ENCODE assay signal across 24 cellular contexts in genomic region chr21:34514576-34515135, GRCh38. TPM values are rescaled to one million over a fixed set of nuclear protein-coding genes. Genes with fewer than 3 reads are reported as not detected.
"Had no signal": no experiment of that assay in that cellular context is flagged by ENCODE, and none has a peak within 500 bp of the region (broad histone marks: within the 10 kb centered on the region; RNA-seq: fewer than 3 reads in every experiment).

No MANE protein-coding gene starts in this region.

- H3K9me3 Mint-ChIP-seq: activated CD4-positive, alpha-beta memory T cell treated with anti-CD3 and anti-CD28 coated beads for 36 hours; activated CD4-positive, alpha-beta T cell treated with anti-CD3 and anti-CD28 coated beads, Interleukin-2, amount 10 ng/mL, durations not matched to agents 24 days and 14 days; activated naive CD4-positive, alpha-beta T cell treated with anti-CD3 and anti-CD28 coated beads for 36 hours; activated naive CD8-positive, alpha-beta T cell treated with anti-CD3 and anti-CD28 coated beads for 36 hours; activated T-helper 1 cell treated with anti-CD3 and anti-CD28 coated beads, Interleukin-12 subunit alpha, Interleukin-12 subunit beta, Interleukin-2, Interleukin-4 antibody, amounts not matched to agents 30 ng/mL and 10 ng/mL and 1 ng/mL, durations not matched to agents 14 hours and 24 hours and 36 hours; nephron had no signal

- H3K4me3 Mint-ChIP-seq: activated CD4-positive, alpha-beta memory T cell treated with anti-CD3 and anti-CD28 coated beads for 36 hours; activated CD4-positive, alpha-beta T cell treated with anti-CD3 and anti-CD28 coated beads, Interleukin-2, amount 10 ng/mL, durations not matched to agents 24 days and 14 days; activated naive CD4-positive, alpha-beta T cell treated with anti-CD3 and anti-CD28 coated beads for 36 hours; activated naive CD8-positive, alpha-beta T cell treated with anti-CD3 and anti-CD28 coated beads for 36 hours; activated T-helper 1 cell treated with anti-CD3 and anti-CD28 coated beads, Interleukin-12 subunit alpha, Interleukin-12 subunit beta, Interleukin-2, Interleukin-4 antibody, amounts not matched to agents 30 ng/mL and 10 ng/mL and 1 ng/mL, durations not matched to agents 14 hours and 24 hours and 36 hours; nephron had no signal

- ATAC-seq: esophagus mucosa, heart right ventricle, left ventricle myocardium superior, pancreas, psoas muscle, right cardiac atrium had no signal

- DNase-seq: activated CD4-positive, alpha-beta memory T cell treated with anti-CD3 and anti-CD28 coated beads for 36 hours; activated CD4-positive, alpha-beta T cell treated with anti-CD3 and anti-CD28 coated beads, Interleukin-2, amount 10 ng/mL, durations not matched to agents 24 days and 14 days; activated CD4-positive, CD25-positive, alpha-beta regulatory T cell treated with anti-CD3 and anti-CD28 coated beads, Interleukin-2, amount 50 U/mL, for 72 hours; activated CD8-positive, alpha-beta memory T cell treated with anti-CD3 and anti-CD28 coated beads, Interleukin-2, amount 50 U/mL, for 4 hours; activated effector memory CD4-positive, alpha-beta T cell treated with anti-CD3 and anti-CD28 coated beads, Interleukin-2, amount 50 U/mL, for 16 hours; activated naive CD4-positive, alpha-beta T cell treated with anti-CD3 and anti-CD28 coated beads for 36 hours; activated naive CD8-positive, alpha-beta T cell treated with anti-CD3 and anti-CD28 coated beads for 36 hours; activated T-cell treated with anti-CD3 and anti-CD28 coated beads, Interleukin-2, amount 50 U/mL, for 1 hour; adrenal gland; central memory CD4-positive, alpha-beta T cell; foreskin fibroblast; heart right ventricle; kidney glomerular epithelial cell; left ventricle myocardium superior; pancreas; psoas muscle; right cardiac atrium; stimulated activated naive CD4-positive, alpha-beta T cell treated with Interleukin-2 at 50 U/mL for 16 hours; T-helper 9 cell; transverse colon; uterus had no signal

- H3K4me1 Mint-ChIP-seq: nephron had no signal

- H3K4me1 ChIP-seq: pancreas, psoas muscle, uterus had no signal

- H3K4me3 ChIP-seq: adrenal gland, heart right ventricle, pancreas, psoas muscle, transverse colon, uterus had no signal

- H3K36me3 ChIP-seq: uterus had no signal

- H3K27me3 ChIP-seq: adrenal gland, heart right ventricle, pancreas, transverse colon, uterus had no signal

- H3K27ac ChIP-seq: adrenal gland, pancreas, psoas muscle, transverse colon, uterus had no signal

- H3K9me3 ChIP-seq: adrenal gland, heart right ventricle, pancreas, psoas muscle, transverse colon, uterus had no signal

- H3K27ac Mint-ChIP-seq: activated CD4-positive, alpha-beta memory T cell treated with anti-CD3 and anti-CD28 coated beads for 36 hours; activated CD4-positive, alpha-beta T cell treated with anti-CD3 and anti-CD28 coated beads, Interleukin-2, amount 10 ng/mL, durations not matched to agents 24 days and 14 days; activated naive CD4-positive, alpha-beta T cell treated with anti-CD3 and anti-CD28 coated beads for 36 hours; activated naive CD8-positive, alpha-beta T cell treated with anti-CD3 and anti-CD28 coated beads for 36 hours; activated T-helper 1 cell treated with anti-CD3 and anti-CD28 coated beads, Interleukin-12 subunit alpha, Interleukin-12 subunit beta, Interleukin-2, Interleukin-4 antibody, amounts not matched to agents 30 ng/mL and 10 ng/mL and 1 ng/mL, durations not matched to agents 14 hours and 24 hours and 36 hours; nephron had no signal

RNA-seq across cellular contexts. Expression of gene KCNE1, which starts 2.6 kb away (rescaled TPM):
- total RNA-seq: activated CD4-positive, alpha-beta T cell treated with anti-CD3 and anti-CD28 coated beads, Interleukin-2, amount 10 ng/mL, durations not matched to agents 24 days and 14 days; activated naive CD4-positive, alpha-beta T cell treated with anti-CD3 and anti-CD28 coated beads for 36 hours had no signal
